In genomic region chr10:75297021-75297599, GRCh38 we compare ENCODE assay signal across 22 cellular contexts.
DNase-seq lines count a peak whose midpoint lies in the region; ATAC-seq and TF ChIP-seq lines count a peak whose summit lies in the region.
"Had no signal": no experiment of that assay in that cellular context is flagged by ENCODE, and none has a peak within 500 bp of the region (broad histone marks: within the 10 kb centered on the region; RNA-seq: fewer than 3 reads in every experiment).

No MANE protein-coding gene starts in this region.

- H3K79me2 ChIP-seq in Loucy (ENCODE audit: insufficient read depth, low read length), result no peaks in the 10 kb centered on the region

- H3K4me1 ChIP-seq in Loucy (ENCODE audit: insufficient read depth, low read length, poor library complexity, severe bottlenecking), result peaks cover 23% of the 10 kb centered on the region
- peaks cover 11 to 23% of the 10 kb centered on the region in 2 donors for H3K4me1 ChIP-seq in ascending aorta
- H3K4me1 ChIP-seq in lower lobe of right lung, result peaks cover 26% of the 10 kb centered on the region
- peaks cover 21% of the 10 kb centered on the region for H3K4me1 ChIP-seq in stomach smooth muscle (ENCODE audit: control insufficient read depth, insufficient read depth, low read length)
- H3K4me1 ChIP-seq in CD8-positive, alpha-beta memory T cell (ENCODE audit: insufficient read depth, low read length), result no peaks in the 10 kb centered on the region
- H3K4me1 ChIP-seq: neural progenitor cell had no signal

- peak overlapping the region; percentile 91 to 94 for H3K27ac ChIP-seq in ascending aorta
- H3K27ac ChIP-seq in lower lobe of right lung, result peak overlapping the region; percentile 90
- H3K27ac ChIP-seq in stomach smooth muscle (ENCODE audit: low read length), result peak overlapping the region; percentile 80
- no peak overlapping the region for H3K27ac ChIP-seq in CD8-positive, alpha-beta memory T cell (ENCODE audit: low read depth, low read length)
- H3K27ac ChIP-seq: brain microvascular endothelial cell, neural progenitor cell, SK-N-MC, VCaP had no signal

- H3K36me3 Mint-ChIP-seq in CD8-positive, alpha-beta memory T cell, result no peaks in the 10 kb centered on the region
- H3K36me3 Mint-ChIP-seq: neural progenitor cell had no signal

- DNase-seq in ascending aorta (ENCODE audit: low spot score in 2 of 2) (no peak), lower lobe of right lung (no peak), hepatic stellate cell (ENCODE audit: low spot score) (no peak)
- no peak for DNase-seq in CD8-positive, alpha-beta memory T cell
- DNase-seq: activated CD4-positive, alpha-beta T cell treated with anti-CD3 and anti-CD28 coated beads, Interleukin-2, amount 50 U/mL, for 48 hours; activated gamma-delta T cell; brain microvascular endothelial cell; CD4-positive, alpha-beta T cell; effector memory CD8-positive, alpha-beta T cell; left colon; MV-4-11; NCI-H1694; NCI-H2171 treated with DMSO at 0.1 percent for 48 hours; NCI-H526 treated with DMSO at 0.1 percent for 48 hours; stimulated activated naive CD4-positive, alpha-beta T cell had no signal

- H3K4me2 ChIP-seq in Loucy (ENCODE audit: low read depth, low read length, poor library complexity, severe bottlenecking), result peak overlapping the region; percentile 2
- H3K4me2 ChIP-seq: neural progenitor cell had no signal

- peaks cover 0 to 1% (median 0%) of the 10 kb centered on the region in 5 donors for H3K9me3 Mint-ChIP-seq in CD8-positive, alpha-beta memory T cell

- intact Hi-C loops in ascending aorta (cut with DNase I) (loop anchor here (5.0 to 10.0 kb wide), 4 partner anchors 185 to 1718 kb away; partner anchors contain the start of gene SAMD8), lower lobe of right lung (cut with DNase I) (no loop called here)

- TF ChIP-seq CTCF in Loucy (conservative IDR thresholded peaks at IDR 0.05; ENCODE audit: low read length) (no peak), ascending aorta (IDR thresholded peaks at IDR 0.05) (no peak), lower lobe of right lung (IDR thresholded peaks at IDR 0.05) (no peak)

- peak overlapping the region; percentile 77 for H2AFZ ChIP-seq in Loucy (ENCODE audit: low read length)
- H2AFZ ChIP-seq: neural progenitor cell had no signal

- peaks cover 16 to 18% of the 10 kb centered on the region in 2 donors for H3K27me3 Mint-ChIP-seq in CD8-positive, alpha-beta memory T cell

- H3K9me3 ChIP-seq in Loucy (ENCODE audit: insufficient read depth, low read depth, low read length), result 0 out of 2 replicates have a peak, but pooled peaks cover 5% of the 10 kb centered on the region
- peaks cover 0 to 8% of the 10 kb centered on the region in 2 donors for H3K9me3 ChIP-seq in ascending aorta
- no peaks in the 10 kb centered on the region for H3K9me3 ChIP-seq in lower lobe of right lung
- no peaks in the 10 kb centered on the region for H3K9me3 ChIP-seq in stomach smooth muscle (ENCODE audit: control insufficient read depth in 2 of 2, low read length in 2 of 2)
- H3K9me3 ChIP-seq in CD8-positive, alpha-beta memory T cell (ENCODE audit: low read length), result no peaks in the 10 kb centered on the region

- no peaks in the 10 kb centered on the region for H3K9me2 ChIP-seq in Loucy (replicated peaks; ENCODE audit: low read depth, low read length)

- CTCF ChIA-PET in CD8-positive, alpha-beta memory T cell (lab: Charles Lee), result no interaction called here

- H3K4me1 Mint-ChIP-seq in CD8-positive, alpha-beta memory T cell, result peaks cover 0 to 6% (median 6%) of the 10 kb centered on the region in 3 donors

- H3K4me3 ChIP-seq in Loucy (ENCODE audit: low read length, poor library complexity, severe bottlenecking), result no peak overlapping the region
- no peak overlapping the region for H3K4me3 ChIP-seq in ascending aorta
- peak overlapping the region; percentile 58 for H3K4me3 ChIP-seq in lower lobe of right lung
- no peak overlapping the region for H3K4me3 ChIP-seq in stomach smooth muscle (ENCODE audit: low read length in 2 of 2)
- no peak overlapping the region for H3K4me3 ChIP-seq in CD8-positive, alpha-beta memory T cell (ENCODE audit: low read length)
- H3K4me3 ChIP-seq: neural progenitor cell, SK-N-MC, skin epidermis had no signal

- H3K4me3 Mint-ChIP-seq in CD8-positive, alpha-beta memory T cell, result no peak overlapping the region
- H3K4me3 Mint-ChIP-seq: CD4-positive, alpha-beta T cell; effector memory CD8-positive, alpha-beta T cell; neural progenitor cell had no signal

- no peaks in the 10 kb centered on the region for H4K20me1 ChIP-seq in Loucy (ENCODE audit: insufficient read depth, low read length, poor library complexity, severe bottlenecking)

- H3K27ac Mint-ChIP-seq in CD8-positive, alpha-beta memory T cell, result no peak overlapping the region
- H3K27ac Mint-ChIP-seq: CD4-positive, alpha-beta T cell; effector memory CD8-positive, alpha-beta T cell; neural progenitor cell had no signal

- H3F3A ChIP-seq in Loucy (ENCODE audit: low read depth), result no peaks in the 10 kb centered on the region

- H3K36me3 ChIP-seq in Loucy (ENCODE audit: insufficient read depth, low read length), result no peaks in the 10 kb centered on the region
- H3K36me3 ChIP-seq in ascending aorta, result no peaks in the 10 kb centered on the region
- H3K36me3 ChIP-seq in lower lobe of right lung, result no peaks in the 10 kb centered on the region
- H3K36me3 ChIP-seq in stomach smooth muscle (ENCODE audit: control insufficient read depth in 2 of 2, insufficient read depth in 2 of 2, low read length in 2 of 2), result no peaks in the 10 kb centered on the region
- no peaks in the 10 kb centered on the region for H3K36me3 ChIP-seq in CD8-positive, alpha-beta memory T cell (ENCODE audit: insufficient read depth, low read length)
- H3K36me3 ChIP-seq: brain microvascular endothelial cell, neural progenitor cell had no signal

- no peak for ATAC-seq in lower lobe of right lung
- no peak for ATAC-seq in HG03460 (IDR thresholded peaks at IDR 0.05; ENCODE audit: unreplicated experiment)
- ATAC-seq: effector memory CD8-positive, alpha-beta T cell; left colon had no signal

- POLR2A ChIA-PET in CD8-positive, alpha-beta memory T cell (lab: Charles Lee), result no interaction called here

- H3K9ac ChIP-seq in Loucy (ENCODE audit: low read depth, low read length, poor library complexity, severe bottlenecking), result no peak overlapping the region
- no peak overlapping the region for H3K9ac ChIP-seq in stomach smooth muscle (ENCODE audit: low read length in 2 of 2)
- H3K9ac ChIP-seq: neural progenitor cell had no signal

- no peaks in the 10 kb centered on the region for H3K27me3 ChIP-seq in Loucy (ENCODE audit: insufficient read depth, low read length, poor library complexity, severe bottlenecking)
- H3K27me3 ChIP-seq in ascending aorta, result no peaks in the 10 kb centered on the region
- H3K27me3 ChIP-seq in lower lobe of right lung (ENCODE audit: low read depth), result peaks cover 4% of the 10 kb centered on the region
- no peaks in the 10 kb centered on the region for H3K27me3 ChIP-seq in stomach smooth muscle (ENCODE audit: control insufficient read depth in 1 of 2, insufficient read depth in 2 of 2, low read length in 2 of 2)
- peaks cover 8% of the 10 kb centered on the region for H3K27me3 ChIP-seq in CD8-positive, alpha-beta memory T cell (ENCODE audit: insufficient read depth, low read length, poor library complexity, severe bottlenecking)
- H3K27me3 ChIP-seq: brain microvascular endothelial cell had no signal
